1 cellular context compared by ENCODE assay signal in the genomic region with DNA sequence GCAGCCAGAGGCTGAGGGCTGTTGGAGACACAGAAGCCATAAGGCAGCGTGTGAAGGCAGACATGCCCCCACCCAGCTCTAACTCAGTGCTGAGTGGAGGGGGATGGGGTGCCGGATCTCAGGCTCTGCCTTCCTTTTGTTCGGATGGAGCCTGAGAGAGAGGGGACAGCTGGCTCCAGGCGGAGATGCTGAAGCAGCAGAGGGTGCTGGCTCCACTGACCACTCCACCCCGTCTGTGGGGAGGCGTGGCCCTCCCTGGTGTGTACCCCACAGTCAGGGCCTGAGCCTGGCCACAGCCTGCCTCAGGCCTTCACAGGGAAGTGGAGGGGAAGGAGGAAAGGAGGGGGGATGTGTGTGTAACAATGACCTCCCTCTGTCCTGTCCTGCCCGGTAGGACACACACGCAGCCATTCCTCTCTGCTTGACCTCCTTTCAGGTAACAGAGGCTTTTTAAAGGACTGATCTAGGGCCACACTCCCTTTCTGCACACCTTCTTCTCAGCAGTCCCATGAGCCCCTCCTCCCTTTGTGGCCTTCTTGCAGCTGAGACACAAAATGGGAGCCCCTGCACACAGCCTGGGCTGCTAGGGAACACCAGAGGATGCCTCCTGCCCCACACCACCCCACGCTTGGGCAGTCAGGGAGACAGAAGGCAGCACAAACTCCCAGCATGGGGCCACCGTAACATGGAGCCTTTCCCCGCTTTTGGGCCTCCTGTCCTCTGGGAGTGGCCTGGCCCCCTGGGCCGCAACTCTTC.
TF ChIP-seq lines count a peak whose summit lies in the region.

No MANE protein-coding gene starts in this region.

TF ChIP-seq in H1, 55 proteins besides CTCF, POLR2A, EP300 and RAD21:
- TF ChIP-seq SP1 (IDR thresholded peaks at IDR 0.05; ENCODE audit: low read depth, low read length) (0 out of 2 replicates have a peak, but pooled peaks have one; percentile 5), SAP30 (IDR thresholded peaks at IDR 0.05; ENCODE audit: insufficient read depth, insufficient replicate concordance, low read length) (no peak), POLR2AphosphoS5 (IDR thresholded peaks at IDR 0.05; ENCODE audit: low read depth, low read length) (peak; percentile 25; the same call in 1 of the 2 replicates), RBBP5 (IDR thresholded peaks at IDR 0.05; ENCODE audit: borderline replicate concordance, low read depth, low read length) (peak; percentile 81; the same call in 1 of the 2 replicates), POU5F1 (IDR thresholded peaks at IDR 0.05; ENCODE audit: low read depth, low read length) (no peak), CHD1 (IDR thresholded peaks at IDR 0.05; ENCODE audit: low read depth, low read length) (no peak), NANOG (IDR thresholded peaks at IDR 0.05; ENCODE audit: insufficient read depth, low read depth, low read length, poor library complexity, severe bottlenecking) (no peak), CREB1 (IDR thresholded peaks at IDR 0.05) (no peak), SP2 (IDR thresholded peaks at IDR 0.05; ENCODE audit: low read length) (no peak), CTBP2 (IDR thresholded peaks at IDR 0.05; ENCODE audit: borderline replicate concordance, insufficient read depth, insufficient read length, low read length) (no peak), KDM5A (IDR thresholded peaks at IDR 0.05; ENCODE audit: low read length) (no peak), CHD2 (IDR thresholded peaks at IDR 0.05; ENCODE audit: low read length) (no peak), KDM1A (IDR thresholded peaks at IDR 0.05; ENCODE audit: borderline replicate concordance, low read length) (no peak), BRCA1 (IDR thresholded peaks at IDR 0.05; ENCODE audit: low read depth, low read length) (no peak), GTF2F1 (IDR thresholded peaks at IDR 0.05; ENCODE audit: borderline replicate concordance, low read depth, low read length) (no peak), JUN (IDR thresholded peaks at IDR 0.05; ENCODE audit: low read depth, low read length) (no peak)
- TF ChIP-seq, protein P1, sequence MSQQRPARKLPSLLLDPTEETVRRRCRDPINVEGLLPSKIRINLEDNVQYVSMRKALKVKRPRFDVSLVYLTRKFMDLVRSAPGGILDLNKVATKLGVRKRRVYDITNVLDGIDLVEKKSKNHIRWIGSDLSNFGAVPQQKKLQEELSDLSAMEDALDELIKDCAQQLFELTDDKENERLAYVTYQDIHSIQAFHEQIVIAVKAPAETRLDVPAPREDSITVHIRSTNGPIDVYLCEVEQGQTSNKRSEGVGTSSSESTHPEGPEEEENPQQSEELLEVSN (IDR thresholded peaks at IDR 0.05) = no peak
